ENCODE assay signal across 1 cellular context in the genomic region with DNA sequence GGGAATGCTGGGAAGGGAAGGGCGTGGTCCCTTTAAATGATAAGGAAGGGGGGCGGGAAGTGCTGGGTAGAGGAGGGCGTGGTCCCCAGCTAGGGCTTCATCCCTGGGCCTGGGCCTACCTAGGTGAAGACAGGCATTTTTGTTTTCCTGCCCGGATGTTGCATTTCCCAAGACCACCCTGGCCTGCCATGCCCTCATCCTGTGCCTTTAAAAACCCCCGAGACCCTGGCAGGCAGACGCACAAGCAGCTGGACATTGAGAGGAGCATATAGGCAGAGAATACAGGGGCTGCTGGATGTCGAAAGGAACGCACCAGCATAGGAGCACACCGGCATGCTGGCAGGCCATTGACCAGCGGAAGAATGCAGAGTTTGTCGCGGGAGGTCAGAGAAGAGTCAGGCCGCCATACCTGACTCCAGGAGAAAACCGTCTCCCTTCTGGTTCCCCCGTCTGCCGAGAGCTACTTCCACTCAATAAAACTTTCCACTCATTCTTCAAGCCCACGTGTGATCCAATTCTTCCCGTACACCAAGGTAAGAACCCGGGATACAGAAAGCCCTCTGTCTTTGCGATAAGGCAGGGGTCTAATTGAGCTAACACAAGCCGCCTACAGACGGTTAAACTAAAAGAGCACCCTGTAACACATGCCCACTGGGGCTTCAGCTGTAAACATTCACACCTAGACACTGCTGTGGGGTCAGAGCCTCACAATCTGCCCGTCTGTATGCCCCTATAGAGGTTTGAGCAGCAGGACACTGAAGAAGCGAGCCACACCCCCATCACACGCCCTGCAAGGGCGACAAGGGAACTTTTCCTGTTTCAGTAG.
TF ChIP-seq lines count a peak whose summit lies in the region.

No MANE protein-coding gene starts in this region.

TF ChIP-seq in GM23338, 12 proteins besides CTCF, POLR2A, EP300 and RAD21:
- no peak for TF ChIP-seq JUNB (IDR thresholded peaks at IDR 0.05; ENCODE audit: unreplicated experiment)
- no peak for TF ChIP-seq ZNF331 (CRISPR knock-in tag; IDR thresholded peaks at IDR 0.05; ENCODE audit: low read depth)
- TF ChIP-seq ZNF114 (CRISPR knock-in tag; IDR thresholded peaks at IDR 0.05) = no peak
- no peak; the same call in 1 of the 2 replicates for TF ChIP-seq POLR2AphosphoS5 (IDR thresholded peaks at IDR 0.05; ENCODE audit: low read depth)
- no peak for TF ChIP-seq NANOG (IDR thresholded peaks at IDR 0.05; ENCODE audit: borderline replicate concordance)
- TF ChIP-seq, protein P1, sequence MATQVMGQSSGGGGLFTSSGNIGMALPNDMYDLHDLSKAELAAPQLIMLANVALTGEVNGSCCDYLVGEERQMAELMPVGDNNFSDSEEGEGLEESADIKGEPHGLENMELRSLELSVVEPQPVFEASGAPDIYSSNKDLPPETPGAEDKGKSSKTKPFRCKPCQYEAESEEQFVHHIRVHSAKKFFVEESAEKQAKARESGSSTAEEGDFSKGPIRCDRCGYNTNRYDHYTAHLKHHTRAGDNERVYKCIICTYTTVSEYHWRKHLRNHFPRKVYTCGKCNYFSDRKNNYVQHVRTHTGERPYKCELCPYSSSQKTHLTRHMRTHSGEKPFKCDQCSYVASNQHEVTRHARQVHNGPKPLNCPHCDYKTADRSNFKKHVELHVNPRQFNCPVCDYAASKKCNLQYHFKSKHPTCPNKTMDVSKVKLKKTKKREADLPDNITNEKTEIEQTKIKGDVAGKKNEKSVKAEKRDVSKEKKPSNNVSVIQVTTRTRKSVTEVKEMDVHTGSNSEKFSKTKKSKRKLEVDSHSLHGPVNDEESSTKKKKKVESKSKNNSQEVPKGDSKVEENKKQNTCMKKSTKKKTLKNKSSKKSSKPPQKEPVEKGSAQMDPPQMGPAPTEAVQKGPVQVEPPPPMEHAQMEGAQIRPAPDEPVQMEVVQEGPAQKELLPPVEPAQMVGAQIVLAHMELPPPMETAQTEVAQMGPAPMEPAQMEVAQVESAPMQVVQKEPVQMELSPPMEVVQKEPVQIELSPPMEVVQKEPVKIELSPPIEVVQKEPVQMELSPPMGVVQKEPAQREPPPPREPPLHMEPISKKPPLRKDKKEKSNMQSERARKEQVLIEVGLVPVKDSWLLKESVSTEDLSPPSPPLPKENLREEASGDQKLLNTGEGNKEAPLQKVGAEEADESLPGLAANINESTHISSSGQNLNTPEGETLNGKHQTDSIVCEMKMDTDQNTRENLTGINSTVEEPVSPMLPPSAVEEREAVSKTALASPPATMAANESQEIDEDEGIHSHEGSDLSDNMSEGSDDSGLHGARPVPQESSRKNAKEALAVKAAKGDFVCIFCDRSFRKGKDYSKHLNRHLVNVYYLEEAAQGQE (IDR thresholded peaks at IDR 0.05; ENCODE audit: unreplicated experiment) = no peak
- no peak for TF ChIP-seq CREB1 (CRISPR knock-in tag; IDR thresholded peaks at IDR 0.05; ENCODE audit: low read depth)
- TF ChIP-seq STAT1 (IDR thresholded peaks at IDR 0.05; ENCODE audit: unreplicated experiment) = no peak
- TF ChIP-seq EZH2phosphoT487 (IDR thresholded peaks at IDR 0.05; ENCODE audit: unreplicated experiment) = no peak
TF ChIP-seq in GM23338: peak in this region for 0.
